Comparison of ENCODE assay signal across 11 cellular contexts in genomic region chr11:2868604-2869526, GRCh38. TPM values are rescaled to one million over a fixed set of nuclear protein-coding genes. Genes with fewer than 3 reads are reported as not detected.
DNase-seq lines count a peak whose midpoint lies in the region; ATAC-seq lines count a peak whose summit lies in the region.
"Had no signal": no experiment of that assay in that cellular context is flagged by ENCODE, and none has a peak within 500 bp of the region (broad histone marks: within the 10 kb centered on the region; RNA-seq: fewer than 3 reads in every experiment).

No MANE protein-coding gene starts in this region.

- in situ Hi-C loops in G401 (cut with HindIII; ENCODE audit: low sequenced_read_pairs) = no loop called here

- intact Hi-C loops in CD4-positive, alpha-beta memory T cell (cut with micrococcal nuclease) = no loop called here

- no peaks in the 10 kb centered on the region for H3K9me3 ChIP-seq in CD4-positive, alpha-beta memory T cell (ENCODE audit: control insufficient read depth in 1 of 2, low read length in 2 of 2)
- no peaks in the 10 kb centered on the region for H3K9me3 ChIP-seq in NT2/D1 (ENCODE audit: insufficient read depth, low read length)

- H3K9me3 Mint-ChIP-seq in CD4-positive, alpha-beta memory T cell = peaks cover 0 to 2% (median 0%) of the 10 kb centered on the region in 8 donors

- peak overlapping the region in 5 of 8 donors; percentile 8 to 55 (median 52) for H3K4me3 Mint-ChIP-seq in CD4-positive, alpha-beta memory T cell

- H3K27me3 ChIP-seq in CD4-positive, alpha-beta memory T cell (ENCODE audit: insufficient read depth, low read length) = peaks cover 4% of the 10 kb centered on the region
- H3K27me3 ChIP-seq in NT2/D1 (ENCODE audit: insufficient read depth, insufficient read length) = peaks cover 74% of the 10 kb centered on the region

- POLR2A ChIA-PET in CD4-positive, alpha-beta memory T cell (lab: Charles Lee; ENCODE audit: partially characterized antibody) = no interaction called here

- H3K27me3 Mint-ChIP-seq in CD4-positive, alpha-beta memory T cell = peaks cover 24 to 32% of the 10 kb centered on the region in 2 donors

- H3K36me3 Mint-ChIP-seq in CD4-positive, alpha-beta memory T cell = no peaks in the 10 kb centered on the region

- peaks cover 0 to 6% (median 4%) of the 10 kb centered on the region in 4 donors for H3K4me1 Mint-ChIP-seq in CD4-positive, alpha-beta memory T cell

- H3K36me3 ChIP-seq in CD4-positive, alpha-beta memory T cell (ENCODE audit: insufficient read depth, low read length) = no peaks in the 10 kb centered on the region
- H3K36me3 ChIP-seq in NT2/D1 (ENCODE audit: insufficient read depth, insufficient read length, low read length) = no peaks in the 10 kb centered on the region

- H3K27ac Mint-ChIP-seq in CD4-positive, alpha-beta memory T cell = peak overlapping the region in 1 of 7 donors; percentile 42
- H3K27ac Mint-ChIP-seq: progenitor cell of endocrine pancreas had no signal

- no peak for DNase-seq in CD4-positive, alpha-beta memory T cell
- DNase-seq in NT2/D1 (ENCODE audit: low read depth, low spot score) (no peak), hypothalamus (lab: John Stamatoyannopoulos, UW) (peak in 36 of 51 donors; percentile 27 to 84 (median 64)), occipital lobe (lab: John Stamatoyannopoulos, UW) (peak; percentile 41), G401 (ENCODE audit: low spot score) (no peak)
- DNase-seq: activated naive CD4-positive, alpha-beta T cell treated with anti-CD3 and anti-CD28 coated beads, Interleukin-2, amount 50 U/mL, for 16 hours had no signal

- H3K4me3 ChIP-seq in CD4-positive, alpha-beta memory T cell (ENCODE audit: low read length in 2 of 2) = no peak overlapping the region
- H3K4me3 ChIP-seq in NT2/D1 (ENCODE audit: insufficient read length, low read depth) = no peak overlapping the region

- ATAC-seq in HG02970 (IDR thresholded peaks at IDR 0.05; ENCODE audit: low FRiP score, unreplicated experiment) (no peak), GM21786 (IDR thresholded peaks at IDR 0.05; ENCODE audit: unreplicated experiment) (no peak), HG03439 (IDR thresholded peaks at IDR 0.05; ENCODE audit: unreplicated experiment) (no peak)
- ATAC-seq: activated CD4-positive, CD25-positive, alpha-beta regulatory T cell treated with anti-CD3 and anti-CD28 coated beads, Interleukin-2, amount 50 U/mL, for 24 hours had no signal

- no peaks in the 10 kb centered on the region for H3K4me1 ChIP-seq in CD4-positive, alpha-beta memory T cell (ENCODE audit: insufficient read depth, low read length)
- H3K4me1 ChIP-seq in NT2/D1 (ENCODE audit: insufficient read depth, insufficient read length) = peaks cover 33% of the 10 kb centered on the region

- H3K27ac ChIP-seq in CD4-positive, alpha-beta memory T cell (ENCODE audit: low read depth, low read length) = no peak overlapping the region

- CTCF ChIA-PET in CD4-positive, alpha-beta memory T cell (lab: Charles Lee; ENCODE audit: partially characterized antibody) = interaction anchor here (1.5 kb wide), 1 partner anchor 11 kb away, joined by 3 read pairs; no protein-coding TSS in a partner anchor

- peak overlapping the region; percentile 29 for H3K9ac ChIP-seq in NT2/D1 (ENCODE audit: insufficient read length, low read depth)

RNA-seq across cellular contexts. Expression of gene CDKN1C, which starts 16.7 kb away (rescaled TPM):
- 1 to 10 TPM; 4.9 to 6.1 TPM for total RNA-seq in CD4-positive, alpha-beta memory T cell
- polyA plus RNA-seq in CD4-positive, alpha-beta memory T cell = under 1 TPM; 0.10 to 0.73 TPM
- total RNA-seq in occipital lobe = 34.5 TPM
- total RNA-seq in G401 (2014; rRNA removed; shearing (Covaris generic)) = 14.0 and 15.6 TPM in 2 replicates

Comparison
In these comparisons a context has a peak if more than half of its experiments do, and no peak if none do; other contexts are left out.
1. DNase-seq: peak in hypothalamus (36 of 51) and occipital lobe (single experiment); none in CD4-positive, alpha-beta memory T cell (0 of 5), NT2/D1 (single experiment) and G401 (single experiment).